ENCODE assay signal across 26 cellular contexts in genomic region chr10:120409816-120410215, GRCh38. TPM values are rescaled to one million over a fixed set of nuclear protein-coding genes. Genes with fewer than 3 reads are reported as not detected.
"Had no signal": no experiment of that assay in that cellular context is flagged by ENCODE, and none has a peak within 500 bp of the region (broad histone marks: within the 10 kb centered on the region; RNA-seq: fewer than 3 reads in every experiment).

No MANE protein-coding gene starts in this region.

- H3K4me1 ChIP-seq: colonic mucosa, esophagus muscularis mucosa, esophagus squamous epithelium, foreskin keratinocyte, gastrocnemius medialis, gastroesophageal sphincter, heart left ventricle, heart right ventricle had no signal

- H3K27ac ChIP-seq: colonic mucosa, coronary artery, dorsolateral prefrontal cortex, epithelial cell of prostate, esophagus muscularis mucosa, esophagus squamous epithelium, foreskin keratinocyte, gastrocnemius medialis, gastroesophageal sphincter, heart left ventricle, heart right ventricle had no signal

- H3K36me3 ChIP-seq: colonic mucosa, esophagus muscularis mucosa, esophagus squamous epithelium, gastrocnemius medialis, gastroesophageal sphincter, heart left ventricle, heart right ventricle had no signal

- H3K4me3 ChIP-seq: colonic mucosa, coronary artery, dorsolateral prefrontal cortex, esophagus muscularis mucosa, esophagus squamous epithelium, gastrocnemius medialis, gastroesophageal sphincter, heart left ventricle, heart right ventricle had no signal

- H3K9me3 ChIP-seq: colonic mucosa, esophagus muscularis mucosa, esophagus squamous epithelium, gastrocnemius medialis, gastroesophageal sphincter, heart left ventricle had no signal

- ATAC-seq: effector memory CD8-positive, alpha-beta T cell; esophagus mucosa; foreskin keratinocyte; gastrocnemius medialis; gastroesophageal sphincter; heart left ventricle; heart right ventricle had no signal

- H3K27me3 ChIP-seq: colonic mucosa, esophagus muscularis mucosa, esophagus squamous epithelium, gastrocnemius medialis, heart left ventricle had no signal

- DNase-seq: colonic mucosa; cortex of kidney; dermis blood vessel endothelial cell; dorsolateral prefrontal cortex; effector CD4-positive, alpha-beta T cell; effector CD8-positive, alpha-beta T cell; effector memory CD4-positive, alpha-beta T cell; effector memory CD8-positive, alpha-beta T cell; endodermal cell; erythroblast; esophagus squamous epithelium; foreskin fibroblast; foreskin keratinocyte; foreskin melanocyte; gastrocnemius medialis; glutamatergic neuron; head of caudate nucleus; heart left ventricle; heart right ventricle had no signal

RNA-seq across cellular contexts. Expression of gene PLPP4, which starts 47.2 kb away (rescaled TPM):
- total RNA-seq: dermis microvascular lymphatic vessel endothelial cell, esophagus mucosa, gastrocnemius medialis, heart right ventricle had no signal
- polyA plus RNA-seq: esophagus, heart left ventricle, heart right ventricle had no signal
